In the genomic region with DNA sequence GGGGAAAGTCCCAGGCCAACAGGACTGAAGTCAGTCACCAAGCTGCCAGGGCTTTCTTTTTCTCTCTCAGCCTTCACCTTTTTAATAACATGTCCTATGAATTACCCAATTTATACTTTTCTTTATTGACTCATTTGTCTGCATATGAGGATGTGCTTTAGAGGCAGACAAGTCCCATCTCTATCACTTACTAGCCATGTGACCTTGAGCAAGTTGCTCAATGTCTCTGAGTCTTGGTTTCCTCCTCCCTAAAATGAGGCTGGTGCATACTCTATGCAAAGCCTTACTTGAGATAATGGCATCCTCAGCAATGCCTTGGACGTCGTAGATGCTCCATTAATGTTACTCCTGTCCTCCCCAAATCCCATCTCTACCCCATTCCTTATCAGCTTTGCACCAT, we compare ENCODE assay signal across 19 cellular contexts.
DNase-seq lines count a peak whose midpoint lies in the region; ATAC-seq and TF ChIP-seq lines count a peak whose summit lies in the region.
"Had no signal": no experiment of that assay in that cellular context is flagged by ENCODE, and none has a peak within 500 bp of the region (broad histone marks: within the 10 kb centered on the region; RNA-seq: fewer than 3 reads in every experiment).

No MANE protein-coding gene starts in this region.

- no peaks in the 10 kb centered on the region for H3K36me3 ChIP-seq in lower lobe of right lung
- H3K36me3 ChIP-seq: SJCRH30, spleen, thoracic aorta had no signal

- H3K4me1 ChIP-seq in lower lobe of right lung, result peaks cover 33% of the 10 kb centered on the region

- no peak overlapping the region for H3K4me3 ChIP-seq in HL-60 (replicated peaks; ENCODE audit: insufficient read depth, low read length)
- H3K4me3 ChIP-seq in lower lobe of right lung, result no peak overlapping the region
- H3K4me3 ChIP-seq: body of pancreas, lung, SJCRH30, spleen, thoracic aorta had no signal

- intact Hi-C loops in lower lobe of right lung (cut with DNase I), result no loop called here

- H3K27me3 Mint-ChIP-seq in activated T-helper 17 cell treated with anti-CD3 and anti-CD28 coated beads, Interleukin-2, amount 50 U/mL, for 72 hours, result peaks cover 22% of the 10 kb centered on the region
- H3K27me3 Mint-ChIP-seq: dendritic cell treated with granulocyte-macrophage colony-stimulating factor and Interleukin-4, amounts not matched to agents 40 ng/mL and 50 ng/mL, for 4 days; progenitor cell of endocrine pancreas had no signal

- TF ChIP-seq CTCF in HL-60 (IDR thresholded peaks at IDR 0.05; ENCODE audit: insufficient read depth, low read length) (no peak), lower lobe of right lung (IDR thresholded peaks at IDR 0.05) (no peak)

- peak; percentile 18 for ATAC-seq in activated T-helper 17 cell treated with anti-CD3 and anti-CD28 coated beads, Interleukin-2, amount 50 U/mL, for 72 hours (replicated peaks)
- ATAC-seq in lower lobe of right lung (no peak), GM21515 (IDR thresholded peaks at IDR 0.05; ENCODE audit: unreplicated experiment) (no peak), HG02759 (IDR thresholded peaks at IDR 0.05; ENCODE audit: unreplicated experiment) (no peak)
- ATAC-seq: body of pancreas, natural killer cell had no signal

- no peaks in the 10 kb centered on the region for H3K4me1 Mint-ChIP-seq in activated T-helper 17 cell treated with anti-CD3 and anti-CD28 coated beads, Interleukin-2, amount 50 U/mL, for 72 hours
- H3K4me1 Mint-ChIP-seq: activated CD4-positive, alpha-beta T cell treated with anti-CD3 and anti-CD28 coated beads, Interleukin-2, amount 10 ng/mL, durations not matched to agents 7 days and 5 days; natural killer cell had no signal

- H3K36me3 Mint-ChIP-seq in activated T-helper 17 cell treated with anti-CD3 and anti-CD28 coated beads, Interleukin-2, amount 50 U/mL, for 72 hours (ENCODE audit: low read depth), result no peaks in the 10 kb centered on the region
- H3K36me3 Mint-ChIP-seq: natural killer cell had no signal

- H3K27me3 ChIP-seq in HL-60 (ENCODE audit: insufficient read depth, poor library complexity, severe bottlenecking) (no peaks in the 10 kb centered on the region), lower lobe of right lung (ENCODE audit: low read depth) (no peaks in the 10 kb centered on the region)
- H3K27me3 ChIP-seq: body of pancreas, SJCRH30, spleen had no signal

- no peaks in the 10 kb centered on the region for H3K9me3 ChIP-seq in lower lobe of right lung
- H3K9me3 ChIP-seq: body of pancreas, SJCRH30, spleen, thoracic aorta had no signal

- H3K9me3 Mint-ChIP-seq in activated T-helper 17 cell treated with anti-CD3 and anti-CD28 coated beads, Interleukin-2, amount 50 U/mL, for 72 hours, result no peaks in the 10 kb centered on the region
- H3K9me3 Mint-ChIP-seq: activated CD4-positive, alpha-beta T cell treated with anti-CD3 and anti-CD28 coated beads, Interleukin-2, amount 10 ng/mL, durations not matched to agents 7 days and 5 days; dendritic cell treated with granulocyte-macrophage colony-stimulating factor and Interleukin-4, amounts not matched to agents 40 ng/mL and 50 ng/mL, for 4 days; natural killer cell had no signal

- H3K4me3 Mint-ChIP-seq in activated T-helper 17 cell treated with anti-CD3 and anti-CD28 coated beads, Interleukin-2, amount 50 U/mL, for 72 hours, result no peak overlapping the region
- H3K4me3 Mint-ChIP-seq: activated CD4-positive, alpha-beta T cell treated with anti-CD3 and anti-CD28 coated beads, Interleukin-2, amount 10 ng/mL, durations not matched to agents 7 days and 5 days; dendritic cell treated with granulocyte-macrophage colony-stimulating factor and Interleukin-4, amounts not matched to agents 40 ng/mL and 50 ng/mL, for 4 days; natural killer cell had no signal

- H3K27ac Mint-ChIP-seq in activated T-helper 17 cell treated with anti-CD3 and anti-CD28 coated beads, Interleukin-2, amount 50 U/mL, for 72 hours, result no peak overlapping the region
- H3K27ac Mint-ChIP-seq: activated CD4-positive, alpha-beta T cell treated with anti-CD3 and anti-CD28 coated beads, Interleukin-2, amount 10 ng/mL, durations not matched to agents 7 days and 5 days; dendritic cell treated with granulocyte-macrophage colony-stimulating factor and Interleukin-4, amounts not matched to agents 40 ng/mL and 50 ng/mL, for 4 days; natural killer cell; progenitor cell of endocrine pancreas had no signal

- DNase-seq in AML-193 (lab: John Stamatoyannopoulos, UW), result peak; percentile 18 to 36
- DNase-seq in HL-60 (ENCODE audit: low read depth in 1 of 2, low spot score in 1 of 2), result peak; percentile 39 to 67
- DNase-seq in lower lobe of right lung, result no peak
- DNase-seq in HCEC 1CT, result no peak
- DNase-seq in SKM-1 (lab: John Stamatoyannopoulos, UW; ENCODE audit: unreplicated experiment), result no peak
- DNase-seq: activated CD4-positive, alpha-beta T cell treated with anti-CD3 and anti-CD28 coated beads, Interleukin-2, amount 10 ng/mL, durations not matched to agents 7 days and 5 days; activated naive CD4-positive, alpha-beta T cell treated with anti-CD3 and anti-CD28 coated beads, Interleukin-2, amount 50 U/mL, for 16 hours; body of pancreas; natural killer cell; NCI-H187 treated with DMSO at 0.1 percent for 48 hours; spleen had no signal

- H3K27ac ChIP-seq in HL-60 (replicated peaks) (no peak overlapping the region), lower lobe of right lung (peak overlapping the region; percentile 75)
- H3K27ac ChIP-seq: body of pancreas had no signal

Comparison
In these comparisons a context has a peak if more than half of its experiments do, and no peak if none do; other contexts are left out.
1. DNase-seq: peak in AML-193 (2 of 2) and HL-60 (2 of 2); none in lower lobe of right lung (single experiment), HCEC 1CT (single experiment) and SKM-1 (single experiment).